Comparison of ENCODE assay signal across 21 cellular contexts in genomic region chr1:65830306-65830705, GRCh38. TPM values are rescaled to one million over a fixed set of nuclear protein-coding genes. Genes with fewer than 3 reads are reported as not detected.
DNase-seq lines count a peak whose midpoint lies in the region; ATAC-seq, FAIRE-seq and TF ChIP-seq lines count a peak whose summit lies in the region.
"Had no signal": no experiment of that assay in that cellular context is flagged by ENCODE, and none has a peak within 500 bp of the region (broad histone marks: within the 10 kb centered on the region; RNA-seq: fewer than 3 reads in every experiment).

No MANE protein-coding gene starts in this region.

- H3K27me3 Mint-ChIP-seq in activated T-cell treated with anti-CD3 and anti-CD28 coated beads, Interleukin-2, amount 50 U/mL, for 4 hours (ENCODE audit: low read depth): peaks cover 13% of the 10 kb centered on the region
- H3K27me3 Mint-ChIP-seq in CD4-positive, alpha-beta memory T cell: peaks cover under 1 to 2% of the 10 kb centered on the region in 2 donors

- H3K4me3 ChIP-seq in small intestine (ENCODE audit: low read depth in 1 of 2, low read length in 2 of 2): no peak overlapping the region
- no peak overlapping the region for H3K4me3 ChIP-seq in CD4-positive, alpha-beta memory T cell (ENCODE audit: low read length in 2 of 2)
- no peak overlapping the region for H3K4me3 ChIP-seq in esophagus squamous epithelium
- H3K4me3 ChIP-seq: GM12878, left lung, Peyer's patch, skin epidermis had no signal

- H3K9me3 ChIP-seq in small intestine (ENCODE audit: control insufficient read depth, low read depth) (no peaks in the 10 kb centered on the region), esophagus squamous epithelium (no peaks in the 10 kb centered on the region)
- H3K9me3 ChIP-seq in CD4-positive, alpha-beta memory T cell (ENCODE audit: control insufficient read depth in 1 of 2, low read length in 2 of 2): no peaks in the 10 kb centered on the region
- H3K9me3 ChIP-seq: left lung, Peyer's patch had no signal

- TF ChIP-seq CTCF in esophagus squamous epithelium (IDR thresholded peaks at IDR 0.05): no peak

- no peak for FAIRE-seq in small intestine (lab: Jason Lieb, UNC)
- FAIRE-seq: GM12878 had no signal

- intact Hi-C loops in CD4-positive, alpha-beta memory T cell (cut with micrococcal nuclease): no loop called here
- intact Hi-C loops in esophagus squamous epithelium (cut with DNase I): no loop called here

- DNase-seq in activated T-cell treated with anti-CD3 and anti-CD28 coated beads, Interleukin-2, amount 50 U/mL, for 4 hours: no peak
- DNase-seq in activated T-cell treated with anti-CD3 and anti-CD28 coated beads, Interleukin-2, amount 50 U/mL, for 1 hour: no peak
- DNase-seq in RPMI7951 (ENCODE audit: low read depth): peak; percentile 6
- DNase-seq in small intestine: peak; percentile 8
- DNase-seq in CD4-positive, alpha-beta memory T cell: no peak
- DNase-seq in NCI-H510A (lab: John Stamatoyannopoulos, UW): no peak
- DNase-seq in esophagus squamous epithelium (lab: John Stamatoyannopoulos, UW): no peak
- DNase-seq: ACHN; amniotic stem cell; CD8-positive, alpha-beta T cell; cerebellar nuclear complex; EL; left lung; NCI-H2107; NCI-H69; Peyer's patch had no signal

- peaks cover 2% of the 10 kb centered on the region for H3K4me1 Mint-ChIP-seq in activated T-cell treated with anti-CD3 and anti-CD28 coated beads, Interleukin-2, amount 50 U/mL, for 4 hours (ENCODE audit: low read depth)
- H3K4me1 Mint-ChIP-seq in CD4-positive, alpha-beta memory T cell: no peaks in the 10 kb centered on the region
- H3K4me1 Mint-ChIP-seq: stimulated activated memory B cell treated with anti-CD40 and anti-IgM and Interleukin-4, amounts not matched to agents 10 μg/mL and 1 μg/mL and 100 μg/mL, for 72 hours had no signal

- H3K27ac ChIP-seq in small intestine (ENCODE audit: low read depth in 1 of 2, low read length in 1 of 2) (no peak overlapping the region), esophagus squamous epithelium (no peak overlapping the region)
- H3K27ac ChIP-seq in CD4-positive, alpha-beta memory T cell (ENCODE audit: low read depth, low read length): no peak overlapping the region
- H3K27ac ChIP-seq: left lung, parathyroid adenoma, Peyer's patch, skin epidermis had no signal

- POLR2A ChIA-PET in CD4-positive, alpha-beta memory T cell (lab: Charles Lee; ENCODE audit: partially characterized antibody): no interaction called here

- ATAC-seq in activated T-cell treated with anti-CD3 and anti-CD28 coated beads, Interleukin-2, amount 50 U/mL, for 4 hours: peak; percentile 53 to 69
- ATAC-seq in HG02938 (IDR thresholded peaks at IDR 0.05; ENCODE audit: unreplicated experiment): peak; percentile 62
- ATAC-seq: CD8-positive, alpha-beta T cell; GM12878; left lung; stimulated activated memory B cell treated with anti-CD40 and anti-IgM and Interleukin-4, amounts not matched to agents 10 μg/mL and 1 μg/mL and 100 μg/mL, for 72 hours had no signal

- no peaks in the 10 kb centered on the region for H3K36me3 Mint-ChIP-seq in activated T-cell treated with anti-CD3 and anti-CD28 coated beads, Interleukin-2, amount 50 U/mL, for 4 hours (ENCODE audit: insufficient read depth)
- H3K36me3 Mint-ChIP-seq in CD4-positive, alpha-beta memory T cell: no peaks in the 10 kb centered on the region
- H3K36me3 Mint-ChIP-seq: CD8-positive, alpha-beta T cell; stimulated activated memory B cell treated with anti-CD40 and anti-IgM and Interleukin-4, amounts not matched to agents 10 μg/mL and 1 μg/mL and 100 μg/mL, for 72 hours had no signal

- no peak for TF ChIP-seq POLR2A in esophagus squamous epithelium (IDR thresholded peaks at IDR 0.05)

- CTCF ChIA-PET in CD4-positive, alpha-beta memory T cell (lab: Charles Lee; ENCODE audit: partially characterized antibody): interaction anchor here (0.9 kb wide), 1 partner anchor 13 kb away, joined by 3 read pairs; no protein-coding TSS in a partner anchor

- no peaks in the 10 kb centered on the region for H3K9me3 Mint-ChIP-seq in activated T-cell treated with anti-CD3 and anti-CD28 coated beads, Interleukin-2, amount 50 U/mL, for 4 hours
- no peaks in the 10 kb centered on the region for H3K9me3 Mint-ChIP-seq in CD4-positive, alpha-beta memory T cell
- H3K9me3 Mint-ChIP-seq: CD8-positive, alpha-beta T cell; stimulated activated memory B cell treated with anti-CD40 and anti-IgM and Interleukin-4, amounts not matched to agents 10 μg/mL and 1 μg/mL and 100 μg/mL, for 72 hours had no signal

- H3K36me3 ChIP-seq in small intestine (ENCODE audit: control insufficient read depth in 2 of 2, insufficient read depth in 2 of 2, low read length in 2 of 2) (no peaks in the 10 kb centered on the region), esophagus squamous epithelium (no peaks in the 10 kb centered on the region)
- H3K36me3 ChIP-seq in CD4-positive, alpha-beta memory T cell (ENCODE audit: insufficient read depth, low read length): no peaks in the 10 kb centered on the region
- H3K36me3 ChIP-seq: left lung, Peyer's patch had no signal

- no peak overlapping the region for H3K4me3 Mint-ChIP-seq in activated T-cell treated with anti-CD3 and anti-CD28 coated beads, Interleukin-2, amount 50 U/mL, for 4 hours
- H3K4me3 Mint-ChIP-seq in CD4-positive, alpha-beta memory T cell: no peak overlapping the region
- H3K4me3 Mint-ChIP-seq: CD8-positive, alpha-beta T cell; stimulated activated memory B cell treated with anti-CD40 and anti-IgM and Interleukin-4, amounts not matched to agents 10 μg/mL and 1 μg/mL and 100 μg/mL, for 72 hours had no signal

- H3K4me1 ChIP-seq in small intestine (ENCODE audit: control insufficient read depth in 2 of 2, insufficient read depth in 1 of 2, low read depth in 1 of 2, low read length in 1 of 2): no peaks in the 10 kb centered on the region
- H3K4me1 ChIP-seq in CD4-positive, alpha-beta memory T cell (ENCODE audit: insufficient read depth, low read length): no peaks in the 10 kb centered on the region
- H3K4me1 ChIP-seq in esophagus squamous epithelium: no peaks in the 10 kb centered on the region
- H3K4me1 ChIP-seq: left lung, parathyroid adenoma, Peyer's patch had no signal

- 21 to 52% (median 42%) methylated on average over 1 of the region's 1 CpG for WGBS in small intestine, 3 donors
- 67 to 89% methylated on average over 1 of the region's 1 CpG for WGBS in esophagus squamous epithelium, 2 donors

- H3K27ac Mint-ChIP-seq in CD4-positive, alpha-beta memory T cell: no peak overlapping the region
- H3K27ac Mint-ChIP-seq: CD8-positive, alpha-beta T cell; stimulated activated memory B cell treated with anti-CD40 and anti-IgM and Interleukin-4, amounts not matched to agents 10 μg/mL and 1 μg/mL and 100 μg/mL, for 72 hours had no signal

- no peaks in the 10 kb centered on the region for H3K27me3 ChIP-seq in small intestine (ENCODE audit: control insufficient read depth in 2 of 2, insufficient read depth in 2 of 2, low read length in 2 of 2)
- H3K27me3 ChIP-seq in CD4-positive, alpha-beta memory T cell (ENCODE audit: insufficient read depth, low read length): no peaks in the 10 kb centered on the region
- H3K27me3 ChIP-seq in esophagus squamous epithelium: no peaks in the 10 kb centered on the region
- H3K27me3 ChIP-seq: left lung, Peyer's patch had no signal

RNA-seq across cellular contexts. Expression of gene PDE4B, which starts 37.6 kb away (rescaled TPM):
- 10 to 100 TPM; 18.8 to 31.5 (median 20.8) TPM for total RNA-seq in activated T-cell treated with anti-CD3 and anti-CD28 coated beads, Interleukin-2, amount 50 U/mL, for 4 hours
- 5.4 and 9.0 TPM in 2 replicates for total RNA-seq in RPMI7951 (2014; rRNA removed; shearing (Covaris generic))
- 1 to 10 TPM; 1.1 to 5.2 (median 3.0) TPM for polyA plus RNA-seq in small intestine
- total RNA-seq in CD4-positive, alpha-beta memory T cell: 10 to 100 TPM; 33.8 to 42.1 TPM
- polyA plus RNA-seq in CD4-positive, alpha-beta memory T cell: 100 to 1,000 TPM in 1 of 2 donors, 10 to 100 TPM in 1; 39.3 to 116 TPM
- 1 to 10 TPM in 3 of 4 donors, under 1 TPM in 1; 0.08 to 6.7 (median 3.4) TPM for total RNA-seq in esophagus squamous epithelium

Comparison
In these comparisons a context has a peak if more than half of its experiments do, and no peak if none do; other contexts are left out.
1. DNase-seq: peak in RPMI7951 (single experiment) and small intestine (single experiment); none in activated T-cell treated with anti-CD3 and anti-CD28 coated beads, Interleukin-2, amount 50 U/mL, for 4 hours (single experiment), activated T-cell treated with anti-CD3 and anti-CD28 coated beads, Interleukin-2, amount 50 U/mL, for 1 hour (single experiment), CD4-positive, alpha-beta memory T cell (0 of 5), NCI-H510A (single experiment) and esophagus squamous epithelium (single experiment).